8 cellular contexts compared by ENCODE assay signal in genomic region chr1:175192111-175192629, GRCh38. TPM values are rescaled to one million over a fixed set of nuclear protein-coding genes. Genes with fewer than 3 reads are reported as not detected.
DNase-seq lines count a peak whose midpoint lies in the region; ATAC-seq, FAIRE-seq and TF ChIP-seq lines count a peak whose summit lies in the region.

No MANE protein-coding gene starts in this region.

- in situ Hi-C loops in GM13976 (cut with MboI; ENCODE audit: low sequenced_read_pairs, unreplicated experiment): no loop called here

- DNase-seq in GM13976 (ENCODE audit: low spot score) (peak; percentile 42), NAMALWA (ENCODE audit: low spot score) (peak; percentile 80), esophagus muscularis mucosa (ENCODE audit: extremely low spot score) (peak; percentile 92), naive B cell (peak; percentile 25), upper lobe of right lung (peak; percentile 77), NCI-H524 treated with DMSO at 0.1 percent for 48 hours (lab: John Stamatoyannopoulos, UW) (no peak), D721Med (ENCODE audit: insufficient read length, low spot score) (no peak)
- DNase-seq in activated CD8-positive, alpha-beta memory T cell treated with anti-CD3 and anti-CD28 coated beads for 24 hours: peak; percentile 74

- no peak for TF ChIP-seq EP300 in esophagus muscularis mucosa (IDR thresholded peaks at IDR 0.05)

- peak overlapping the region; percentile 66 to 81 (median 68) for H3K4me3 ChIP-seq in esophagus muscularis mucosa
- peak overlapping the region; percentile 90 for H3K4me3 ChIP-seq in upper lobe of right lung

- ATAC-seq in naive B cell (ENCODE audit: low read depth in 2 of 2): peak; percentile 7 to 8
- ATAC-seq in upper lobe of right lung: peak; percentile 29

- H3K27me3 ChIP-seq in esophagus muscularis mucosa (no peaks in the 10 kb centered on the region), upper lobe of right lung (no peaks in the 10 kb centered on the region)

- H3K36me3 Mint-ChIP-seq in naive B cell: peaks cover 21 to 31% of the 10 kb centered on the region in 2 donors

- H3K27ac ChIP-seq in esophagus muscularis mucosa (replicated peaks in 1 of 4): peak overlapping the region; percentile 86 to 89 (median 88)
- H3K27ac ChIP-seq in upper lobe of right lung: peak overlapping the region; percentile 96

- TF ChIP-seq CTCF in GM13976 (IDR thresholded peaks at IDR 0.05; ENCODE audit: borderline replicate concordance, control extremely low read depth, extremely low read depth, insufficient read depth, missing control alignments) (no peak), esophagus muscularis mucosa (IDR thresholded peaks at IDR 0.05) (no peak), upper lobe of right lung (IDR thresholded peaks at IDR 0.05) (no peak), D721Med (IDR thresholded peaks at IDR 0.05; ENCODE audit: insufficient read depth, missing control alignments) (no peak)

- intact Hi-C loops in esophagus muscularis mucosa (cut with DNase I) (loop anchor here (5.0 kb wide), 1 partner anchor 35 kb away; no protein-coding TSS in a partner anchor), upper lobe of right lung (cut with DNase I) (loop anchor here (5.0 kb wide), 1 partner anchor 35 kb away; no protein-coding TSS in a partner anchor)

- H3K9me3 Mint-ChIP-seq in naive B cell: no peaks in the 10 kb centered on the region

- peaks cover 0 to 6% (median 0%) of the 10 kb centered on the region in 4 donors for H3K36me3 ChIP-seq in esophagus muscularis mucosa
- no peaks in the 10 kb centered on the region for H3K36me3 ChIP-seq in upper lobe of right lung

- H3K4me1 Mint-ChIP-seq in naive B cell: peaks cover 81 to 85% (median 85%) of the 10 kb centered on the region in 3 donors

- H3K4me3 Mint-ChIP-seq in naive B cell: peak overlapping the region; percentile 85 to 100 (median 99)

- H3K4me1 ChIP-seq in esophagus muscularis mucosa: peaks cover 37 to 56% (median 45%) of the 10 kb centered on the region in 4 donors
- peaks cover 36% of the 10 kb centered on the region for H3K4me1 ChIP-seq in upper lobe of right lung

- no peaks in the 10 kb centered on the region for H3K9me3 ChIP-seq in esophagus muscularis mucosa
- no peaks in the 10 kb centered on the region for H3K9me3 ChIP-seq in upper lobe of right lung

- peak overlapping the region; percentile 74 to 98 (median 92) for H3K27ac Mint-ChIP-seq in naive B cell

- WGBS in esophagus muscularis mucosa: 1% methylated on average over 17 of the region's 17 CpGs

- no peak for TF ChIP-seq POLR2A in esophagus muscularis mucosa (IDR thresholded peaks at IDR 0.05; ENCODE audit: low read depth)

- no peak for FAIRE-seq in D721Med (lab: Jason Lieb, UNC)

- H3K27me3 Mint-ChIP-seq in naive B cell: no peaks in the 10 kb centered on the region

RNA-seq across cellular contexts. Expression of gene KIAA0040, which starts 0.4 kb away (rescaled TPM):
- total RNA-seq in esophagus muscularis mucosa: 100 to 1,000 TPM in 1 of 4 donors, 10 to 100 TPM in 3; 37.0 to 109 (median 45.1) TPM
- polyA plus RNA-seq in naive B cell (ENCODE audit: low read depth in 6 of 6): 100 to 1,000 TPM in 5 of 6 donors, 10 to 100 TPM in 1; 97.1 to 182 (median 140) TPM
- total RNA-seq in upper lobe of right lung: 44.8 TPM

Comparison
In these comparisons a context has a peak if more than half of its experiments do, and no peak if none do; other contexts are left out.
1. DNase-seq: peak in GM13976 (single experiment), NAMALWA (single experiment), activated CD8-positive, alpha-beta memory T cell treated with anti-CD3 and anti-CD28 coated beads for 24 hours (single experiment), esophagus muscularis mucosa (single experiment), naive B cell (single experiment) and upper lobe of right lung (single experiment); none in NCI-H524 treated with DMSO at 0.1 percent for 48 hours (single experiment) and D721Med (single experiment).